Comparison of ENCODE assay signal across 8 cellular contexts in genomic region chr16:81779540-81780320, GRCh38. TPM values are rescaled to one million over a fixed set of nuclear protein-coding genes. Genes with fewer than 3 reads are reported as not detected.
DNase-seq lines count a peak whose midpoint lies in the region; ATAC-seq, FAIRE-seq and TF ChIP-seq lines count a peak whose summit lies in the region.

No MANE protein-coding gene starts in this region.

- peak overlapping the region; percentile 93 for H3K4me2 ChIP-seq in A549

- DNase-seq in A549 (ENCODE audit: low read depth in 1 of 2, low spot score in 1 of 2), result peak; percentile 23 to 48
- DNase-seq in activated naive CD8-positive, alpha-beta T cell treated with anti-CD3 and anti-CD28 coated beads, Interleukin-2, amount 50 U/mL, for 24 hours, result peak; percentile 27
- DNase-seq in iPS-NIHi11 (ENCODE audit: low spot score), result peak; percentile 38
- DNase-seq in stimulated activated effector memory CD8-positive, alpha-beta T cell treated with anti-CD3 and anti-CD28 coated beads, Interleukin-12 subunit alpha, Interleukin-12 subunit beta, amount 100 ng/mL, for 72 hours (ENCODE audit: low spot score in 2 of 2), result no peak
- DNase-seq in GM20000 (ENCODE audit: low spot score), result no peak
- DNase-seq in midbrain (lab: John Stamatoyannopoulos, UW), result no peak

- WGBS in A549 (ENCODE audit: missing lambda C conversion rate), result 23% methylated on average over 29 of the region's 57 CpGs

- H3K36me3 Mint-ChIP-seq in activated naive CD8-positive, alpha-beta T cell treated with anti-CD3 and anti-CD28 coated beads, Interleukin-2, amount 50 U/mL, for 24 hours (ENCODE audit: low read depth), result no peaks in the 10 kb centered on the region
- no peaks in the 10 kb centered on the region for H3K36me3 Mint-ChIP-seq in stimulated activated effector memory CD8-positive, alpha-beta T cell treated with anti-CD3 and anti-CD28 coated beads, Interleukin-12 subunit alpha, Interleukin-12 subunit beta, amount 100 ng/mL, for 72 hours

- H3K4me1 Mint-ChIP-seq in activated naive CD8-positive, alpha-beta T cell treated with anti-CD3 and anti-CD28 coated beads, Interleukin-2, amount 50 U/mL, for 24 hours, result peaks cover 19% of the 10 kb centered on the region
- H3K4me1 Mint-ChIP-seq in stimulated activated effector memory CD8-positive, alpha-beta T cell treated with anti-CD3 and anti-CD28 coated beads, Interleukin-12 subunit alpha, Interleukin-12 subunit beta, amount 100 ng/mL, for 72 hours, result peaks cover 22% of the 10 kb centered on the region

- peak; percentile 66 to 67 for ATAC-seq in A549
- peak; percentile 11 for ATAC-seq in GM19025 (IDR thresholded peaks at IDR 0.05; ENCODE audit: low read depth, unreplicated experiment)
- ATAC-seq in HG03521 (IDR thresholded peaks at IDR 0.05; ENCODE audit: unreplicated experiment), result peak; percentile 11
- ATAC-seq in activated naive CD8-positive, alpha-beta T cell treated with anti-CD3 and anti-CD28 coated beads, Interleukin-2, amount 50 U/mL, for 24 hours, result no peak
- peak; percentile 39 for ATAC-seq in stimulated activated effector memory CD8-positive, alpha-beta T cell treated with anti-CD3 and anti-CD28 coated beads, Interleukin-12 subunit alpha, Interleukin-12 subunit beta, amount 100 ng/mL, for 72 hours

- CTCF ChIA-PET in A549 (lab: Yijun Ruan, JAX), result interaction anchor here (0.8 to 2.5 kb wide), 7 partner anchors 9 to 115 kb away, joined by 3 to 9 read pairs (median 3); no protein-coding TSS in a partner anchor

- TF ChIP-seq EP300 in A549 (IDR thresholded peaks at IDR 0.05), result no peak

- H3K4me3 ChIP-seq in A549, result peak overlapping the region; percentile 90

- no peak overlapping the region for H3K27ac Mint-ChIP-seq in activated naive CD8-positive, alpha-beta T cell treated with anti-CD3 and anti-CD28 coated beads, Interleukin-2, amount 50 U/mL, for 24 hours
- H3K27ac Mint-ChIP-seq in stimulated activated effector memory CD8-positive, alpha-beta T cell treated with anti-CD3 and anti-CD28 coated beads, Interleukin-12 subunit alpha, Interleukin-12 subunit beta, amount 100 ng/mL, for 72 hours, result peak overlapping the region; percentile 64

- TF ChIP-seq CTCF in A549 (IDR thresholded peaks at IDR 0.05), result no peak
- no peak for TF ChIP-seq CTCF in GM20000 (IDR thresholded peaks at IDR 0.05; ENCODE audit: extremely low read depth, missing control alignments)

- no peak for TF ChIP-seq RAD21 in A549 (conservative IDR thresholded peaks at IDR 0.05 in 1 of 2, IDR thresholded peaks at IDR 0.05 in 1 of 2)

- H3K27me3 Mint-ChIP-seq in activated naive CD8-positive, alpha-beta T cell treated with anti-CD3 and anti-CD28 coated beads, Interleukin-2, amount 50 U/mL, for 24 hours, result peaks cover 29% of the 10 kb centered on the region

- no peak for FAIRE-seq in A549 (lab: Jason Lieb, UNC)

- H3K4me1 ChIP-seq in A549, result no peaks in the 10 kb centered on the region

- TF ChIP-seq POLR2A in A549 (IDR thresholded peaks at IDR 0.05; ENCODE audit: low read length), result no peak

- POLR2A ChIA-PET in A549 (lab: Yijun Ruan, JAX), result no interaction called here

- H3K4me3 Mint-ChIP-seq in activated naive CD8-positive, alpha-beta T cell treated with anti-CD3 and anti-CD28 coated beads, Interleukin-2, amount 50 U/mL, for 24 hours, result peak overlapping the region; percentile 79
- H3K4me3 Mint-ChIP-seq in stimulated activated effector memory CD8-positive, alpha-beta T cell treated with anti-CD3 and anti-CD28 coated beads, Interleukin-12 subunit alpha, Interleukin-12 subunit beta, amount 100 ng/mL, for 72 hours, result peak overlapping the region; percentile 80

- H3K27ac ChIP-seq in A549, result peak overlapping the region; percentile 75 to 89

- no peaks in the 10 kb centered on the region for H3K9me3 Mint-ChIP-seq in activated naive CD8-positive, alpha-beta T cell treated with anti-CD3 and anti-CD28 coated beads, Interleukin-2, amount 50 U/mL, for 24 hours
- no peaks in the 10 kb centered on the region for H3K9me3 Mint-ChIP-seq in stimulated activated effector memory CD8-positive, alpha-beta T cell treated with anti-CD3 and anti-CD28 coated beads, Interleukin-12 subunit alpha, Interleukin-12 subunit beta, amount 100 ng/mL, for 72 hours

- no peaks in the 10 kb centered on the region for H3K9me3 ChIP-seq in A549

TF ChIP-seq in A549, 52 proteins besides CTCF, POLR2A, EP300 and RAD21:
- TF ChIP-seq TP53 (CRISPR knock-in tag; IDR thresholded peaks at IDR 0.05) (no peak), JUN (IDR thresholded peaks at IDR 0.05) (no peak), CBX2 (IDR thresholded peaks at IDR 0.05; ENCODE audit: borderline replicate concordance, low read depth) (no peak), HOXB5 (CRISPR knock-in tag; IDR thresholded peaks at IDR 0.05) (no peak), ESRRA (IDR thresholded peaks at IDR 0.05; ENCODE audit: borderline replicate concordance, low read length) (no peak), FOSB (CRISPR knock-in tag; IDR thresholded peaks at IDR 0.05) (no peak), USF2 (IDR thresholded peaks at IDR 0.05) (no peak), ZFP36 (IDR thresholded peaks at IDR 0.05; ENCODE audit: borderline replicate concordance, partially characterized antibody) (no peak), HOXA7 (CRISPR knock-in tag; IDR thresholded peaks at IDR 0.05) (no peak), HEYL (CRISPR knock-in tag; IDR thresholded peaks at IDR 0.05) (no peak), MAZ (IDR thresholded peaks at IDR 0.05; ENCODE audit: borderline replicate concordance, low read depth, low read length) (no peak), EHMT2 (IDR thresholded peaks at IDR 0.05; ENCODE audit: low read depth) (no peak), CHD4 (IDR thresholded peaks at IDR 0.05; ENCODE audit: borderline replicate concordance) (no peak), BCL3 (IDR thresholded peaks at IDR 0.05) (no peak), NFE2L2 (conservative IDR thresholded peaks at IDR 0.05; ENCODE audit: low read length) (no peak), SMC3 (IDR thresholded peaks at IDR 0.05) (no peak), ELK1 (IDR thresholded peaks at IDR 0.05; ENCODE audit: low read depth, low read length) (no peak), MAX (IDR thresholded peaks at IDR 0.05) (no peak; the same call in 1 of the 2 replicates)

RNA-seq across cellular contexts. Expression of gene PLCG2, which starts 0.6 kb away (rescaled TPM):
- polyA plus RNA-seq in A549 (2011; rRNA removed) (6.0 and 8.2 TPM in 2 replicates), A549 (2017; fragmentation: RNase III; extraction: RNeasy Plus Mini Kit Qiagen cat#74134 plus additional on column Dnase treatment) (2.5 to 2.8 TPM (median 2.8 TPM) in 3 replicates)
- polyA plus RNA-seq in A549 (2012; cell fraction: cytosol; rRNA removed), result 3.6 and 4.2 TPM in 2 replicates
- 13.4 and 13.8 TPM in 2 replicates for polyA plus RNA-seq in A549 (2012; cell fraction: nucleus; rRNA removed)
- 16.9 and 22.0 TPM in 2 replicates for polyA minus RNA-seq in A549 (2011; rRNA and poly(A)+ RNA removed)

Comparison
In these comparisons a context has a peak if more than half of its experiments do, and no peak if none do; other contexts are left out.
1. DNase-seq: peak in A549 (2 of 2), activated naive CD8-positive, alpha-beta T cell treated with anti-CD3 and anti-CD28 coated beads, Interleukin-2, amount 50 U/mL, for 24 hours (single experiment) and iPS-NIHi11 (single experiment); none in stimulated activated effector memory CD8-positive, alpha-beta T cell treated with anti-CD3 and anti-CD28 coated beads, Interleukin-12 subunit alpha, Interleukin-12 subunit beta, amount 100 ng/mL, for 72 hours (0 of 2), GM20000 (single experiment) and midbrain (single experiment).